In the genomic region with DNA sequence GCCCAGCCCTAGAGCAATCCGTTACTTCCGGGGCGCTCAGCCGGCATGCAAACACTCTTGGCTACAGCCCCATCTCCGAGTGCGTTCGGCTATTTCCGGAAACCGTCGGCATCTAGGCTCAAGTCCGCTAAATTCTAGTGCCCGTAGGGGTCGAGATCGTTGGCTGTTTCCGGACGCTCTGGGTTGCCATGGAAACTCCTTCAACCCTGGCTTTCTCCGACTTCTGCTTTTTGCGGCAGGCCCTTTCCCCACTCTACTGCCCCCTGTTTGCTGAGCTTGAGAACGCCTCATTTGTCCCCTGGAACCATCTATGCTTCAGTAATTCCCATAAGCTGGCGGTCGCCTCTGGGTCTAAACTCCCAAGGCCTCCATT, we compare ENCODE assay signal across 8 cellular contexts. TPM values are rescaled to one million over a fixed set of nuclear protein-coding genes. Genes with fewer than 3 reads are reported as not detected.
DNase-seq lines count a peak whose midpoint lies in the region; ATAC-seq, FAIRE-seq and TF ChIP-seq lines count a peak whose summit lies in the region.

No MANE protein-coding gene starts in this region.

- peak; percentile 65 for TF ChIP-seq CTCF in astrocyte of the cerebellum (IDR thresholded peaks at IDR 0.05; ENCODE audit: low read depth, low read length, missing control alignments)

- DNase-seq in GM18507 (ENCODE audit: extremely low spot score, insufficient read length, low read depth) = peak; percentile 99
- peak; percentile 87 to 91 for DNase-seq in NCI-H1930 (lab: John Stamatoyannopoulos, UW)
- DNase-seq in T-helper 22 cell (ENCODE audit: low read depth) = peak; percentile 94
- peak; percentile 95 for DNase-seq in astrocyte of the cerebellum (ENCODE audit: low read depth)
- DNase-seq in hippocampal formation (lab: John Stamatoyannopoulos, UW) = peak; percentile 86 to 91
- DNase-seq in renal cortical epithelial cell (ENCODE audit: low read depth) = peak; percentile 97
- DNase-seq in cortex of kidney (lab: John Stamatoyannopoulos, UW) = no peak

- peak; percentile 100 for FAIRE-seq in GM18507 (lab: Jason Lieb, UNC)

- in situ Hi-C loops in astrocyte of the cerebellum (cut with HindIII; ENCODE audit: low sequenced_read_pairs) = no loop called here

- peak overlapping the region; percentile 92 for H3K4me3 ChIP-seq in astrocyte of the cerebellum (ENCODE audit: low read depth, low read length)

- ATAC-seq in HG02970 (IDR thresholded peaks at IDR 0.05; ENCODE audit: low FRiP score, unreplicated experiment) = peak; percentile 62

RNA-seq across cellular contexts. Expression of gene PIK3R2, which starts 0.5 kb away (rescaled TPM):
- total RNA-seq in renal cortical epithelial cell = 15.8 and 56.9 TPM in 2 replicates

RNA-seq across cellular contexts. Expression of gene IFI30, which starts 21.2 kb away (rescaled TPM):
- 20.8 and 25.1 TPM in 2 replicates for total RNA-seq in renal cortical epithelial cell

RNA-seq across cellular contexts. Expression of gene MPV17L2, which starts 40.6 kb away (rescaled TPM):
- 12.3 and 57.1 TPM in 2 replicates for total RNA-seq in renal cortical epithelial cell

RNA-seq across cellular contexts. Expression of gene RAB3A, which starts 51.4 kb away (rescaled TPM):
- 0.35 and 0.80 TPM in 2 replicates for total RNA-seq in renal cortical epithelial cell

RNA-seq across cellular contexts. Expression of gene MAST3, which starts 54.9 kb away (rescaled TPM):
- 0.35 and 5.7 TPM in 2 replicates for total RNA-seq in renal cortical epithelial cell
